1 cellular context compared by ENCODE assay signal in the genomic region with DNA sequence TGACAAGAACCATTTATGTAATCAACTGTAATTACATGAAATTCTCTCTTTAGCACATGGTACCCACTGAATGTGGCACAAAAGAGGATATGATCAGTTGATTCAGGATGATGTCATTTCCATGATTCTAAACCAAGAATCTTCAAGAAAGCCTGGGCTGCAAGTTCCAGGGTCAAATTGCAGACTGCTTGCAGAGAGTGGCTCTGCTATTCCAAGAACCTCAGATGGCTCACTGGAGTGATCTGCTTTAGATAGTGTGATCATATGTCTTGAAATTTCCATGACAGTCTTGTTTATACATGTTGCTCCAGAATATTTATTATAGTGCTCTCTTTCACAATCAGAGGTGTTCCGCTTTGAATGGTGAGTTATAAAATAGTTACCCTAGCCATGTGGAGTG.
A peak's percentile ranks its signal among the peaks of the same experiment; 100 is the strongest.
TF ChIP-seq lines count a peak whose summit lies in the region.

No MANE protein-coding gene starts in this region.

TF ChIP-seq in GM12878, 131 proteins besides CTCF, POLR2A, EP300 and RAD21 (continued from another document):
- TF ChIP-seq SMC3 (IDR thresholded peaks at IDR 0.05; ENCODE audit: borderline replicate concordance, low read length), result no peak
- TF ChIP-seq FOXK2 (IDR thresholded peaks at IDR 0.05), result no peak
- TF ChIP-seq GATAD2B (conservative IDR thresholded peaks at IDR 0.05; ENCODE audit: low read depth), result no peak
- no peak for TF ChIP-seq WRNIP1 (IDR thresholded peaks at IDR 0.05; ENCODE audit: borderline replicate concordance, low read depth, low read length)
- peak; percentile 94 for TF ChIP-seq ATF7 (IDR thresholded peaks at IDR 0.05; ENCODE audit: low read depth)
- TF ChIP-seq SPI1 (IDR thresholded peaks at IDR 0.05; ENCODE audit: borderline replicate concordance, insufficient read depth, low read depth, low read length), result peak; percentile 83
- no peak for TF ChIP-seq ZNF622 (IDR thresholded peaks at IDR 0.05)
- TF ChIP-seq, protein P1, sequence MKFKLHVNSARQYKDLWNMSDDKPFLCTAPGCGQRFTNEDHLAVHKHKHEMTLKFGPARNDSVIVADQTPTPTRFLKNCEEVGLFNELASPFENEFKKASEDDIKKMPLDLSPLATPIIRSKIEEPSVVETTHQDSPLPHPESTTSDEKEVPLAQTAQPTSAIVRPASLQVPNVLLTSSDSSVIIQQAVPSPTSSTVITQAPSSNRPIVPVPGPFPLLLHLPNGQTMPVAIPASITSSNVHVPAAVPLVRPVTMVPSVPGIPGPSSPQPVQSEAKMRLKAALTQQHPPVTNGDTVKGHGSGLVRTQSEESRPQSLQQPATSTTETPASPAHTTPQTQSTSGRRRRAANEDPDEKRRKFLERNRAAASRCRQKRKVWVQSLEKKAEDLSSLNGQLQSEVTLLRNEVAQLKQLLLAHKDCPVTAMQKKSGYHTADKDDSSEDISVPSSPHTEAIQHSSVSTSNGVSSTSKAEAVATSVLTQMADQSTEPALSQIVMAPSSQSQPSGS (IDR thresholded peaks at IDR 0.05; ENCODE audit: low read length), result peak; percentile 75
- no peak for TF ChIP-seq IRF4 (IDR thresholded peaks at IDR 0.05; ENCODE audit: low read depth, low read length)
- TF ChIP-seq, protein P2, sequence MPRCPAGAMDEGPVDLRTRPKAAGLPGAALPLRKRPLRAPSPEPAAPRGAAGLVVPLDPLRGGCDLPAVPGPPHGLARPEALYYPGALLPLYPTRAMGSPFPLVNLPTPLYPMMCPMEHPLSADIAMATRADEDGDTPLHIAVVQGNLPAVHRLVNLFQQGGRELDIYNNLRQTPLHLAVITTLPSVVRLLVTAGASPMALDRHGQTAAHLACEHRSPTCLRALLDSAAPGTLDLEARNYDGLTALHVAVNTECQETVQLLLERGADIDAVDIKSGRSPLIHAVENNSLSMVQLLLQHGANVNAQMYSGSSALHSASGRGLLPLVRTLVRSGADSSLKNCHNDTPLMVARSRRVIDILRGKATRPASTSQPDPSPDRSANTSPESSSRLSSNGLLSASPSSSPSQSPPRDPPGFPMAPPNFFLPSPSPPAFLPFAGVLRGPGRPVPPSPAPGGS (IDR thresholded peaks at IDR 0.05; ENCODE audit: borderline replicate concordance, insufficient read depth, low read depth, low read length, poor library complexity, severe bottlenecking), result no peak
- TF ChIP-seq, protein P3, sequence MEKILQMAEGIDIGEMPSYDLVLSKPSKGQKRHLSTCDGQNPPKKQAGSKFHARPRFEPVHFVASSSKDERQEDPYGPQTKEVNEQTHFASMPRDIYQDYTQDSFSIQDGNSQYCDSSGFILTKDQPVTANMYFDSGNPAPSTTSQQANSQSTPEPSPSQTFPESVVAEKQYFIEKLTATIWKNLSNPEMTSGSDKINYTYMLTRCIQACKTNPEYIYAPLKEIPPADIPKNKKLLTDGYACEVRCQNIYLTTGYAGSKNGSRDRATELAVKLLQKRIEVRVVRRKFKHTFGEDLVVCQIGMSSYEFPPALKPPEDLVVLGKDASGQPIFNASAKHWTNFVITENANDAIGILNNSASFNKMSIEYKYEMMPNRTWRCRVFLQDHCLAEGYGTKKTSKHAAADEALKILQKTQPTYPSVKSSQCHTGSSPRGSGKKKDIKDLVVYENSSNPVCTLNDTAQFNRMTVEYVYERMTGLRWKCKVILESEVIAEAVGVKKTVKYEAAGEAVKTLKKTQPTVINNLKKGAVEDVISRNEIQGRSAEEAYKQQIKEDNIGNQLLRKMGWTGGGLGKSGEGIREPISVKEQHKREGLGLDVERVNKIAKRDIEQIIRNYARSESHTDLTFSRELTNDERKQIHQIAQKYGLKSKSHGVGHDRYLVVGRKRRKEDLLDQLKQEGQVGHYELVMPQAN (conservative IDR thresholded peaks at IDR 0.05), result no peak
- no peak for TF ChIP-seq NR2F1 (conservative IDR thresholded peaks at IDR 0.05)
- no peak for TF ChIP-seq MEF2A (IDR thresholded peaks at IDR 0.05; ENCODE audit: insufficient read depth, low read depth, low read length)
- no peak for TF ChIP-seq RCOR1 (conservative IDR thresholded peaks at IDR 0.05; ENCODE audit: low read depth, low read length)
- TF ChIP-seq SRF (IDR thresholded peaks at IDR 0.05; ENCODE audit: low read depth in 2 of 2, low read length in 2 of 2), result no peak
- TF ChIP-seq BCL11A (IDR thresholded peaks at IDR 0.05; ENCODE audit: low read depth, low read length), result peak; percentile 41; the same call in 1 of the 2 replicates
- TF ChIP-seq, protein P4, sequence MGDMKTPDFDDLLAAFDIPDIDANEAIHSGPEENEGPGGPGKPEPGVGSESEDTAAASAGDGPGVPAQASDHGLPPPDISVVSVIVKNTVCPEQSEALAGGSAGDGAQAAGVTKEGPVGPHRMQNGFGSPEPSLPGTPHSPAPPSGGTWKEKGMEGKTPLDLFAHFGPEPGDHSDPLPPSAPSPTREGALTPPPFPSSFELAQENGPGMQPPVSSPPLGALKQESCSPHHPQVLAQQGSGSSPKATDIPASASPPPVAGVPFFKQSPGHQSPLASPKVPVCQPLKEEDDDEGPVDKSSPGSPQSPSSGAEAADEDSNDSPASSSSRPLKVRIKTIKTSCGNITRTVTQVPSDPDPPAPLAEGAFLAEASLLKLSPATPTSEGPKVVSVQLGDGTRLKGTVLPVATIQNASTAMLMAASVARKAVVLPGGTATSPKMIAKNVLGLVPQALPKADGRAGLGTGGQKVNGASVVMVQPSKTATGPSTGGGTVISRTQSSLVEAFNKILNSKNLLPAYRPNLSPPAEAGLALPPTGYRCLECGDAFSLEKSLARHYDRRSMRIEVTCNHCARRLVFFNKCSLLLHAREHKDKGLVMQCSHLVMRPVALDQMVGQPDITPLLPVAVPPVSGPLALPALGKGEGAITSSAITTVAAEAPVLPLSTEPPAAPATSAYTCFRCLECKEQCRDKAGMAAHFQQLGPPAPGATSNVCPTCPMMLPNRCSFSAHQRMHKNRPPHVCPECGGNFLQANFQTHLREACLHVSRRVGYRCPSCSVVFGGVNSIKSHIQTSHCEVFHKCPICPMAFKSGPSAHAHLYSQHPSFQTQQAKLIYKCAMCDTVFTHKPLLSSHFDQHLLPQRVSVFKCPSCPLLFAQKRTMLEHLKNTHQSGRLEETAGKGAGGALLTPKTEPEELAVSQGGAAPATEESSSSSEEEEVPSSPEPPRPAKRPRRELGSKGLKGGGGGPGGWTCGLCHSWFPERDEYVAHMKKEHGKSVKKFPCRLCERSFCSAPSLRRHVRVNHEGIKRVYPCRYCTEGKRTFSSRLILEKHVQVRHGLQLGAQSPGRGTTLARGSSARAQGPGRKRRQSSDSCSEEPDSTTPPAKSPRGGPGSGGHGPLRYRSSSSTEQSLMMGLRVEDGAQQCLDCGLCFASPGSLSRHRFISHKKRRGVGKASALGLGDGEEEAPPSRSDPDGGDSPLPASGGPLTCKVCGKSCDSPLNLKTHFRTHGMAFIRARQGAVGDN (IDR thresholded peaks at IDR 0.05), result no peak
- TF ChIP-seq MXI1 (IDR thresholded peaks at IDR 0.05; ENCODE audit: low read depth, low read length), result no peak
- TF ChIP-seq TBL1XR1 (IDR thresholded peaks at IDR 0.05; ENCODE audit: low read depth, low read length), result no peak
- no peak for TF ChIP-seq IKZF2 (IDR thresholded peaks at IDR 0.05)
- TF ChIP-seq ZSCAN29 (IDR thresholded peaks at IDR 0.05), result no peak
